ENCODE assay signal across 1 cellular context in the genomic region with DNA sequence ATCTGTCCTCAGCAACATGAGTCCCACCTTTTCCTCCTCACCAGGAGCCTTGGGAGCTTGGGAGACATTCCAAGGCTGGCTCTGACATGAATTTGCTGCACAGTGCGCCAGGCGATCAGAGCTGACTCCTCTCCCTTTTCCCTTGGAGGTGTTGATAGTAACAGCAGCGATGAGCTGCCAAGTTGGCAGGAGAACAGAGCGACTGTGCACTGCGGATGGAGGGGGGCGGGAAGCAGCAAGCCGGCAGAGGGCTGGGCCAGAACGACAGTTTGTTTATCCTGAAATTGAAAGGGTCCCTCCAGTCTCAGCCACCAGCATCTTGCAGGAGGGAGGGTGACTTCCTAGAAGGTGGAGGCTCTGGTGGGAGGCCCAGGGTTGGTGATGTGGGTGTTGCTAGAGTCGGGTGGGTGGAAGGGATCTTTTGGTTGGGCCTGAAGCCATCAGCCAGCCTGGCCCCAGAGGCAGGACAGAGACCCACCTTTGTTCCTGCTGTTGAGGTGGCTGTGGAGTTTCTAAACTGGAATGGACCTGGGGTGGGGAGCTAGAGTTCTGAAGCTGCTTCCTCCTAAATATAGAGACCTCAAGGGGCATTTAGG.
TF ChIP-seq lines count a peak whose summit lies in the region.

No MANE protein-coding gene starts in this region.

TF ChIP-seq in HEK293, 187 proteins besides CTCF, POLR2A, EP300 and RAD21 (continued from another document):
- TF ChIP-seq, protein P1, sequence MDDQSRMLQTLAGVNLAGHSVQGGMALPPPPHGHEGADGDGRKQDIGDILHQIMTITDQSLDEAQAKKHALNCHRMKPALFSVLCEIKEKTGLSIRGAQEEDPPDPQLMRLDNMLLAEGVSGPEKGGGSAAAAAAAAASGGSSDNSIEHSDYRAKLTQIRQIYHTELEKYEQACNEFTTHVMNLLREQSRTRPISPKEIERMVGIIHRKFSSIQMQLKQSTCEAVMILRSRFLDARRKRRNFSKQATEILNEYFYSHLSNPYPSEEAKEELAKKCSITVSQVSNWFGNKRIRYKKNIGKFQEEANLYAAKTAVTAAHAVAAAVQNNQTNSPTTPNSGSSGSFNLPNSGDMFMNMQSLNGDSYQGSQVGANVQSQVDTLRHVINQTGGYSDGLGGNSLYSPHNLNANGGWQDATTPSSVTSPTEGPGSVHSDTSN (CRISPR knock-in tag; IDR thresholded peaks at IDR 0.05): no peak
- TF ChIP-seq ZNF404 (tag by site-specific recombination; IDR thresholded peaks at IDR 0.05) (no peak), ZNF585B (tag by site-specific recombination; IDR thresholded peaks at IDR 0.05) (no peak), ZFHX2 (tag by site-specific recombination; conservative IDR thresholded peaks at IDR 0.05) (peak; percentile 86), EGR2 (tag by site-specific recombination; IDR thresholded peaks at IDR 0.05; ENCODE audit: low read depth) (peak; percentile 68)
- TF ChIP-seq, protein P2, sequence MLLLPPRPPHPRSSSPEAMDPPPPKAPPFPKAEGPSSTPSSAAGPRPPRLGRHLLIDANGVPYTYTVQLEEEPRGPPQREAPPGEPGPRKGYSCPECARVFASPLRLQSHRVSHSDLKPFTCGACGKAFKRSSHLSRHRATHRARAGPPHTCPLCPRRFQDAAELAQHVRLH (tag by site-specific recombination; IDR thresholded peaks at IDR 0.05): no peak
- TF ChIP-seq, protein P3, sequence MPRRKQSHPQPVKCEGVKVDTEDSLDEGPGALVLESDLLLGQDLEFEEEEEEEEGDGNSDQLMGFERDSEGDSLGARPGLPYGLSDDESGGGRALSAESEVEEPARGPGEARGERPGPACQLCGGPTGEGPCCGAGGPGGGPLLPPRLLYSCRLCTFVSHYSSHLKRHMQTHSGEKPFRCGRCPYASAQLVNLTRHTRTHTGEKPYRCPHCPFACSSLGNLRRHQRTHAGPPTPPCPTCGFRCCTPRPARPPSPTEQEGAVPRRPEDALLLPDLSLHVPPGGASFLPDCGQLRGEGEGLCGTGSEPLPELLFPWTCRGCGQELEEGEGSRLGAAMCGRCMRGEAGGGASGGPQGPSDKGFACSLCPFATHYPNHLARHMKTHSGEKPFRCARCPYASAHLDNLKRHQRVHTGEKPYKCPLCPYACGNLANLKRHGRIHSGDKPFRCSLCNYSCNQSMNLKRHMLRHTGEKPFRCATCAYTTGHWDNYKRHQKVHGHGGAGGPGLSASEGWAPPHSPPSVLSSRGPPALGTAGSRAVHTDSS (tag by site-specific recombination; IDR thresholded peaks at IDR 0.05): no peak
TF ChIP-seq in HEK293: peak in this region for 4.
